Comparison of ENCODE assay signal across 29 cellular contexts in the genomic region with DNA sequence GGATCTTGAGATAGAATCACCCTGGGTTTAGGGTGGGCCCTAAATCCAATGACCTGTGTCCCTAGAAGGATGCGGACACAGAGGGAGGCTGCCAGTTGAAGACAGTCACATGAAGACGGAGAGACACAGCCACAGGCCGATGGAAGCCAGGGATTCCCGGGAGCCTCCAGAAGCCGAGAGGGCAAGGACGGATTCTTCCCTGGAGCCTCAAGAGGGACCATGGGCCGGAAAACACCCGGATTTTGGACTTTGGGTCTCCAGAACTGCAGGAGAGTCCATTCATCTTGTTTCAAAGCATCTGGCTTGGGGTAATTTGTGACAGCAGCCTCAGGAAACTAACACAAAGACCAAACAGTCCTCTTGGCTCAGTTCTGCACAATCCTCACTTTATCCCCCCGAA. TPM values are rescaled to one million over a fixed set of nuclear protein-coding genes. Genes with fewer than 3 reads are reported as not detected.
"Had no signal": no experiment of that assay in that cellular context is flagged by ENCODE, and none has a peak within 500 bp of the region (broad histone marks: within the 10 kb centered on the region; RNA-seq: fewer than 3 reads in every experiment).

No MANE protein-coding gene starts in this region.

- H3K9me3 Mint-ChIP-seq: mesothelial cell of epicardium; naive B cell; natural killer cell treated with Interleukin-12 subunit alpha and Interleukin-12 subunit beta and Interleukin-15 and Interleukin-18, amount 100 ng/mL, for 72 hours; neural progenitor cell had no signal

- H3K27ac Mint-ChIP-seq: dendritic cell treated with granulocyte-macrophage colony-stimulating factor and Interleukin-4, amounts not matched to agents 40 ng/mL and 50 ng/mL, for 4 days; mesothelial cell of epicardium had no signal

- H3K4me3 ChIP-seq: gastrocnemius medialis, lung, mucosa of descending colon, neural progenitor cell, prostate gland, right atrium auricular region, sigmoid colon, testis, tibial nerve, upper lobe of left lung, uterus had no signal

- ATAC-seq: esophagus mucosa; gastrocnemius medialis; left lobe of liver; mucosa of descending colon; natural killer cell treated with Interleukin-12 subunit alpha and Interleukin-12 subunit beta and Interleukin-15 and Interleukin-18, amount 100 ng/mL, for 72 hours; stimulated activated memory B cell treated with anti-CD40 and anti-IgM and Interleukin-4, amounts not matched to agents 10 μg/mL and 1 μg/mL and 100 μg/mL, for 72 hours; stimulated activated naive CD8-positive, alpha-beta T cell treated with anti-CD3 and anti-CD28 coated beads, Interleukin-15, Interleukin-2, amounts not matched to agents 100 U/mL and 50 U/mL, for 24 hours had no signal

- DNase-seq: effector memory CD4-positive, alpha-beta T cell; foreskin fibroblast; gastrocnemius medialis; kidney; mesenchymal stem cell; mucosa of descending colon; naive B cell; sigmoid colon; stimulated activated CD4-positive, alpha-beta T cell treated with anti-CD3 and anti-CD28 coated beads, Interleukin-2, amount 100 ng/mL, for 24 hours; stimulated activated CD4-positive, alpha-beta T cell treated with anti-CD3 and anti-CD28 coated beads, Interleukin-4, amount 100 ng/mL, for 24 hours; stimulated activated naive CD8-positive, alpha-beta T cell treated with anti-CD3 and anti-CD28 coated beads, Interleukin-15, Interleukin-2, amounts not matched to agents 100 U/mL and 50 U/mL, for 24 hours; substantia nigra; testis; upper lobe of left lung; uterus had no signal

- H3K27me3 Mint-ChIP-seq: dendritic cell treated with granulocyte-macrophage colony-stimulating factor and Interleukin-4, amounts not matched to agents 40 ng/mL and 50 ng/mL, for 4 days; naive B cell; natural killer cell treated with Interleukin-12 subunit alpha and Interleukin-12 subunit beta and Interleukin-15 and Interleukin-18, amount 100 ng/mL, for 72 hours; stimulated activated memory B cell treated with anti-CD40 and anti-IgM and Interleukin-4, amounts not matched to agents 10 μg/mL and 1 μg/mL and 100 μg/mL, for 72 hours had no signal

- H3K4me3 Mint-ChIP-seq: dendritic cell treated with granulocyte-macrophage colony-stimulating factor and Interleukin-4, amounts not matched to agents 40 ng/mL and 50 ng/mL, for 4 days; mesothelial cell of epicardium; naive B cell; natural killer cell treated with Interleukin-12 subunit alpha and Interleukin-12 subunit beta and Interleukin-15 and Interleukin-18, amount 100 ng/mL, for 72 hours; stimulated activated memory B cell treated with anti-CD40 and anti-IgM and Interleukin-4, amounts not matched to agents 10 μg/mL and 1 μg/mL and 100 μg/mL, for 72 hours had no signal

- H3K27me3 ChIP-seq: gastrocnemius medialis, neural progenitor cell, right atrium auricular region, sigmoid colon, testis, tibial nerve, upper lobe of left lung, uterus had no signal

- H3K36me3 ChIP-seq: neural progenitor cell, uterus had no signal

- FAIRE-seq: colon, kidney had no signal

RNA-seq across cellular contexts. Expression of gene PTPRH, which starts 17.0 kb away (rescaled TPM):
- total RNA-seq: osteocyte had no signal

RNA-seq across cellular contexts. Expression of gene SYT5, which starts 46.2 kb away (rescaled TPM):
- total RNA-seq: esophagus mucosa; gastrocnemius medialis; kidney; natural killer cell treated with Interleukin-12 subunit alpha and Interleukin-12 subunit beta and Interleukin-15 and Interleukin-18, amount 100 ng/mL, for 72 hours; osteocyte; skeletal muscle tissue; tibial nerve had no signal
